Comparison of ENCODE assay signal across 8 cellular contexts in genomic region chr14:65412189-65412846, GRCh38. TPM values are rescaled to one million over a fixed set of nuclear protein-coding genes. Genes with fewer than 3 reads are reported as not detected.
DNase-seq lines count a peak whose midpoint lies in the region; ATAC-seq and TF ChIP-seq lines count a peak whose summit lies in the region.

Gene FUT8, plus strand, starts transcription at chr14:65412730. Its CDS starts 148,834 bp downstream, at chr14:65561564.

- H3K4me1 ChIP-seq in Caco-2 = peaks cover 11% of the 10 kb centered on the region

- peaks cover 18% of the 10 kb centered on the region for H3K36me3 Mint-ChIP-seq in Caco-2 (ENCODE audit: insufficient read depth, unreplicated experiment)

- no peaks in the 10 kb centered on the region for H3K9me3 Mint-ChIP-seq in Caco-2 (ENCODE audit: unreplicated experiment)

- TF ChIP-seq CTCF in Caco-2 (IDR thresholded peaks at IDR 0.05; ENCODE audit: insufficient read depth in 1 of 2, low read depth in 1 of 2, low read length in 1 of 2, severe bottlenecking in 1 of 2, unreplicated experiment in 1 of 2) = peak; percentile 42 to 58

- ATAC-seq in GM21360 (IDR thresholded peaks at IDR 0.05; ENCODE audit: unreplicated experiment) = peak; percentile 70

- intact Hi-C loops in Caco-2 (cut with micrococcal nuclease; ENCODE audit: unreplicated experiment) = loop anchor here (1.0 to 5.0 kb wide), 4 partner anchors 110 to 190 kb away; no protein-coding TSS in a partner anchor

- H3K4me3 ChIP-seq in Caco-2 (ENCODE audit: low read depth, low read length) = peak within 1 kb of the TSS; percentile 72

- peak within 1 kb of the TSS; percentile 84 for H3K4me3 Mint-ChIP-seq in Caco-2 (ENCODE audit: unreplicated experiment)

- CTCF ChIA-PET in Caco-2 (lab: Charles Lee) = interaction anchor here (1.0 to 5.4 kb wide), 11 partner anchors 77 to 426 kb away, joined by 3 to 101 read pairs (median 7); partner anchors contain the start of gene FNTB
- CTCF ChIA-PET in activated CD8-positive, alpha-beta memory T cell treated with anti-CD3 and anti-CD28 coated beads for 36 hours (lab: Charles Lee) = interaction anchor here (0.7 to 1.9 kb wide), 12 partner anchors 26 to 248 kb away, joined by 3 to 14 read pairs (median 3); no protein-coding TSS in a partner anchor

- H3K9me3 ChIP-seq in Caco-2 = no peaks in the 10 kb centered on the region

- no peaks in the 10 kb centered on the region for H3K4me1 Mint-ChIP-seq in Caco-2 (ENCODE audit: low read depth, unreplicated experiment)

- POLR2A ChIA-PET in Caco-2 (lab: Charles Lee) = interaction anchor here (0.9 to 1.6 kb wide), 13 partner anchors 13 to 1025 kb away, joined by 3 to 12 read pairs (median 5); partner anchors contain the start of gene MTHFD1
- POLR2A ChIA-PET in activated CD8-positive, alpha-beta memory T cell treated with anti-CD3 and anti-CD28 coated beads for 36 hours (lab: Charles Lee) = interaction anchor here (0.5 to 3.2 kb wide), 6 partner anchors 42 to 901 kb away, joined by 3 to 25 read pairs (median 3); no protein-coding TSS in a partner anchor

- peak within 1 kb of the TSS; percentile 86 for H3K27ac Mint-ChIP-seq in Caco-2 (ENCODE audit: unreplicated experiment)

- no TSS peak for BruUV-seq in Caco-2 (replicated peaks; lab: Mats Ljungman, UMichigan)

- H3K36me3 ChIP-seq in Caco-2 (ENCODE audit: control insufficient read depth, insufficient read depth, low read length) = no peaks in the 10 kb centered on the region

- H3K27me3 Mint-ChIP-seq in Caco-2 (ENCODE audit: insufficient read depth, unreplicated experiment) = no peaks in the 10 kb centered on the region

- H3K27me3 ChIP-seq in Caco-2 (replicated peaks; ENCODE audit: control insufficient read depth, insufficient read depth, low read length) = no peaks in the 10 kb centered on the region

- DNase-seq in Caco-2 (peak; percentile 92 to 93), HT1080 (ENCODE audit: low read depth) (peak; percentile 96), lung microvascular endothelial cell (ENCODE audit: low read depth in 2 of 2) (peak; percentile 96 to 97)
- peak; percentile 96 for DNase-seq in NK-92 treated with Interleukin-12 subunit alpha and Interleukin-12 subunit beta, amount 100 ng/mL, for 24 hours (lab: John Stamatoyannopoulos, UW)
- DNase-seq in effector CD8-positive, alpha-beta T cell (lab: John Stamatoyannopoulos, UW) = peak; percentile 90
- peak; percentile 89 to 94 (median 93) for DNase-seq in stimulated activated CD4-positive, alpha-beta T cell treated with anti-CD3 and anti-CD28 coated beads, TNF-alpha, amount 100 ng/mL, for 48 hours (ENCODE audit: low read depth in 3 of 3)

RNA-seq across cellular contexts. Expression of gene FUT8, which starts in this region (rescaled TPM):
- total RNA-seq in Caco-2 (2022) = 63.0 and 67.1 TPM in 2 replicates
- total RNA-seq in HT1080 (2014; rRNA removed; shearing (Covaris generic)) = 72.1 and 92.4 TPM in 2 replicates
- polyA plus RNA-seq in HT1080 (2015; cell fraction: cytosol; rRNA removed) = 208 and 259 TPM in 2 replicates
- polyA plus RNA-seq in HT1080 (2015; cell fraction: nucleus; rRNA removed) = 139 and 154 TPM in 2 replicates
- 10 to 100 TPM; 90.1 to 95.2 TPM for total RNA-seq in activated CD8-positive, alpha-beta memory T cell treated with anti-CD3 and anti-CD28 coated beads for 36 hours
- 8.3 and 13.5 TPM in 2 replicates for total RNA-seq in lung microvascular endothelial cell

Comparison
In these comparisons a context has a peak if more than half of its experiments do, and no peak if none do; other contexts are left out.
1. Peak in every context shown above with its lines: DNase-seq, ATAC-seq and H3K4me3 ChIP-seq.